Comparison of ENCODE assay signal across 21 cellular contexts in genomic region chr7:147903871-147904576, GRCh38.
"Had no signal": no experiment of that assay in that cellular context is flagged by ENCODE, and none has a peak within 500 bp of the region (broad histone marks: within the 10 kb centered on the region; RNA-seq: fewer than 3 reads in every experiment).

No MANE protein-coding gene starts in this region.

- H3K36me3 Mint-ChIP-seq: activated naive CD4-positive, alpha-beta T cell treated with anti-CD3 and anti-CD28 coated beads, Interleukin-2, amount 10 ng/mL, durations not matched to agents 7 days and 5 days; naive B cell had no signal

- H3K27me3 ChIP-seq: foreskin keratinocyte, pancreas, right lobe of liver, upper lobe of left lung had no signal

- H3K4me3 ChIP-seq: mucosa of descending colon, pancreas, right lobe of liver, upper lobe of left lung had no signal

- H3K4me1 ChIP-seq: foreskin keratinocyte, pancreas, right lobe of liver, upper lobe of left lung had no signal

- H3K9me3 Mint-ChIP-seq: activated CD4-positive, alpha-beta T cell treated with anti-CD3 and anti-CD28 coated beads, Interleukin-2, amount 10 ng/mL, durations not matched to agents 24 days and 14 days; activated T-cell treated with anti-CD3 and anti-CD28 coated beads, Interleukin-2, amount 50 U/mL, for 4 hours had no signal

- DNase-seq: activated CD4-positive, alpha-beta T cell treated with anti-CD3 and anti-CD28 coated beads, Interleukin-2, amount 10 ng/mL, durations not matched to agents 24 days and 14 days; activated CD8-positive, alpha-beta T cell treated with anti-CD3 and anti-CD28 coated beads for 36 hours; activated naive CD4-positive, alpha-beta T cell treated with anti-CD3 and anti-CD28 coated beads, Interleukin-2, amount 10 ng/mL, durations not matched to agents 7 days and 5 days; activated naive CD8-positive, alpha-beta T cell treated with anti-CD3 and anti-CD28 coated beads, Interleukin-2, amount 50 U/mL, for 24 hours; activated T-cell treated with anti-CD3 and anti-CD28 coated beads, Interleukin-2, amount 50 U/mL, for 4 hours; anterior cingulate cortex; caudate nucleus; foreskin keratinocyte; glutamatergic neuron; hippocampal formation; mucosa of descending colon; naive B cell; pancreas; right lobe of liver; small intestine; stimulated activated CD4-positive, alpha-beta T cell treated with anti-CD3 and anti-CD28 coated beads, Interleukin-15, amount 100 ng/mL, for 24 hours; stimulated activated CD4-positive, alpha-beta T cell treated with anti-CD3 and anti-CD28 coated beads, Interleukin-2, amount 100 ng/mL, for 48 hours; stimulated activated naive CD8-positive, alpha-beta T cell treated with anti-CD3 and anti-CD28 coated beads, Interleukin-15, amount 100 ng/mL, for 72 hours; upper lobe of left lung had no signal

- H3K9me3 ChIP-seq: mucosa of descending colon, pancreas, right lobe of liver, upper lobe of left lung had no signal

- H3K27me3 Mint-ChIP-seq: activated CD4-positive, alpha-beta T cell treated with anti-CD3 and anti-CD28 coated beads, Interleukin-2, amount 10 ng/mL, durations not matched to agents 24 days and 14 days; activated CD8-positive, alpha-beta T cell treated with anti-CD3 and anti-CD28 coated beads for 36 hours; activated naive CD4-positive, alpha-beta T cell treated with anti-CD3 and anti-CD28 coated beads, Interleukin-2, amount 10 ng/mL, durations not matched to agents 7 days and 5 days; activated naive CD8-positive, alpha-beta T cell treated with anti-CD3 and anti-CD28 coated beads, Interleukin-2, amount 50 U/mL, for 24 hours; naive B cell; stimulated activated naive CD8-positive, alpha-beta T cell treated with anti-CD3 and anti-CD28 coated beads, Interleukin-15, amount 100 ng/mL, for 72 hours had no signal

- H3K27ac ChIP-seq: epithelial cell of prostate, foreskin keratinocyte, pancreas, right lobe of liver, upper lobe of left lung had no signal

- ATAC-seq: activated CD8-positive, alpha-beta T cell treated with anti-CD3 and anti-CD28 coated beads for 36 hours; activated naive CD8-positive, alpha-beta T cell treated with anti-CD3 and anti-CD28 coated beads, Interleukin-2, amount 50 U/mL, for 24 hours; activated T-cell treated with anti-CD3 and anti-CD28 coated beads, Interleukin-2, amount 50 U/mL, for 4 hours; foreskin keratinocyte; left lobe of liver; mucosa of descending colon; pancreas; right lobe of liver; stimulated activated naive CD8-positive, alpha-beta T cell treated with anti-CD3 and anti-CD28 coated beads, Interleukin-15, amount 100 ng/mL, for 72 hours had no signal

- H3K27ac Mint-ChIP-seq: activated CD4-positive, alpha-beta T cell treated with anti-CD3 and anti-CD28 coated beads, Interleukin-2, amount 10 ng/mL, durations not matched to agents 24 days and 14 days; activated CD8-positive, alpha-beta T cell treated with anti-CD3 and anti-CD28 coated beads for 36 hours; activated naive CD4-positive, alpha-beta T cell treated with anti-CD3 and anti-CD28 coated beads, Interleukin-2, amount 10 ng/mL, durations not matched to agents 7 days and 5 days; activated naive CD8-positive, alpha-beta T cell treated with anti-CD3 and anti-CD28 coated beads, Interleukin-2, amount 50 U/mL, for 24 hours; naive B cell; stimulated activated naive CD8-positive, alpha-beta T cell treated with anti-CD3 and anti-CD28 coated beads, Interleukin-15, amount 100 ng/mL, for 72 hours had no signal

- H3K4me1 Mint-ChIP-seq: activated CD4-positive, alpha-beta T cell treated with anti-CD3 and anti-CD28 coated beads, Interleukin-2, amount 10 ng/mL, durations not matched to agents 24 days and 14 days; activated naive CD4-positive, alpha-beta T cell treated with anti-CD3 and anti-CD28 coated beads, Interleukin-2, amount 10 ng/mL, durations not matched to agents 7 days and 5 days; activated naive CD8-positive, alpha-beta T cell treated with anti-CD3 and anti-CD28 coated beads, Interleukin-2, amount 50 U/mL, for 24 hours; naive B cell; stimulated activated naive CD8-positive, alpha-beta T cell treated with anti-CD3 and anti-CD28 coated beads, Interleukin-15, amount 100 ng/mL, for 72 hours had no signal

- H3K36me3 ChIP-seq: pancreas, right lobe of liver, upper lobe of left lung had no signal

- H3K4me3 Mint-ChIP-seq: activated CD4-positive, alpha-beta T cell treated with anti-CD3 and anti-CD28 coated beads, Interleukin-2, amount 10 ng/mL, durations not matched to agents 24 days and 14 days; activated CD8-positive, alpha-beta T cell treated with anti-CD3 and anti-CD28 coated beads for 36 hours; activated naive CD4-positive, alpha-beta T cell treated with anti-CD3 and anti-CD28 coated beads, Interleukin-2, amount 10 ng/mL, durations not matched to agents 7 days and 5 days; activated naive CD8-positive, alpha-beta T cell treated with anti-CD3 and anti-CD28 coated beads, Interleukin-2, amount 50 U/mL, for 24 hours; activated T-cell treated with anti-CD3 and anti-CD28 coated beads, Interleukin-2, amount 50 U/mL, for 4 hours; naive B cell; stimulated activated naive CD8-positive, alpha-beta T cell treated with anti-CD3 and anti-CD28 coated beads, Interleukin-15, amount 100 ng/mL, for 72 hours had no signal
